In the genomic region with DNA sequence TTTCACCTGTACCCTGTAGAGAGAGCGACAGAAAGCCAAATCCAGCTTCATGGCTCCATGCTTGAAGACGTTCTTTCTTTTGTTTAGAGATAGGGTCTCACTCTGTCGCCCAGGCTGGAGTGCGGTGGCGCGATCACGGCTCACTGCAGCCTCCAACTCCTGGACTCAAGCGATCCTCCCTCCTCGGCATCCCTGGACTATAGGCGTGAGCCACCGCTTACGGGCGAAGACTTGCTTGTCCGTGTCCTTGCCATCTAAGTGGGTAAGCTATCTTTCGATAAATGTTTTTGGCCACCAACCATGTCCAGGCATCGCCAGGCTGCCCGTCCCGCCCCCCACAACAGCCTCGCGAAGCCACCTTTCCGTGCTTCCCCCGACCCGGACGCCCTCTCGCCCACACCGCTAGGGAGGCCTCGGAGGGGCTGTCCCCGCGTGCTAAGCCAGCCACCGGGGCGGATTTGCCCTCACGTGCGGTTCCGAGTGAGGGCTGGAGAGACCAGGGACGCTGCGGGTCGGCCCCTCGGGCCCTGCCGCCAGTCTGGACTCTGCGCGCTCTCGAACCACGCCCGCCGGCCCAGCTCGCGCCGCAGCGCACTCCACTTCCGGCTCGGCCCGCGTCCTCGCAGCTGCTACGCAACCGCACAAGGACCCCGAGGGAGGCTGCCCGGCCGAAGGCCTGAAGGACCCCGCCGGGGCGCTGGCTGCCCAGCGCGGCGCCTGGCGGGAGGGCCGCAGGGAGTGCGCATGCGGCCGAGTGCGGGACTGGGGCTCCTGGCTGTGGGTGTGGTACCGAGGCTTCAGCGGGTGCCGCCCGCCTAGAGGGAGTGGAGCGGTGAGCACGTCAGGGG, we compare ENCODE assay signal across 8 cellular contexts. TPM values are rescaled to one million over a fixed set of nuclear protein-coding genes. Genes with fewer than 3 reads are reported as not detected.
A peak's percentile ranks its signal among the peaks of the same experiment; 100 is the strongest.
DNase-seq lines count a peak whose midpoint lies in the region; ATAC-seq and TF ChIP-seq lines count a peak whose summit lies in the region.
"Not testable (repeated sequence)": the region's sequence is repeated elsewhere in the genome, so short reads cannot be mapped to it uniquely, and the experiment has no call there.

A gene (minus strand): TSS at position 604 of the 848 bp plus-strand sequence. CDS start 1,342 bp downstream, outside the sequence.

- not testable (repeated sequence) for H3K4me1 ChIP-seq in parathyroid adenoma; thymus (ENCODE audit: control insufficient read depth, insufficient read depth, low read length)

- H3K27ac Mint-ChIP-seq in activated naive CD8-positive, alpha-beta T cell treated with anti-CD3 and anti-CD28 coated beads, Interleukin-2, amount 50 U/mL, for 24 hours: peak within 1 kb of the TSS; percentile 46

- peaks cover 20% of the 10 kb centered on the region for H3K4me1 Mint-ChIP-seq in activated naive CD8-positive, alpha-beta T cell treated with anti-CD3 and anti-CD28 coated beads, Interleukin-2, amount 50 U/mL, for 24 hours

- H3K36me3 Mint-ChIP-seq in activated naive CD8-positive, alpha-beta T cell treated with anti-CD3 and anti-CD28 coated beads, Interleukin-2, amount 50 U/mL, for 24 hours (ENCODE audit: low read depth): not testable (repeated sequence)

- H3K36me3 ChIP-seq in parathyroid adenoma (ENCODE audit: control insufficient read depth, insufficient read depth, low read length); thymus (ENCODE audit: control insufficient read depth, insufficient read depth): not testable (repeated sequence)

- intact Hi-C loops in cardiac septum (cut with DNase I): not testable (repeated sequence)

- peak; percentile 72 for DNase-seq in NCI-H1105 treated with DMSO at 0.1 percent for 48 hours (lab: John Stamatoyannopoulos, UW)
- peak; percentile 77 for DNase-seq in T follicular helper cell (ENCODE audit: low read depth)
- DNase-seq in activated naive CD8-positive, alpha-beta T cell treated with anti-CD3 and anti-CD28 coated beads, Interleukin-2, amount 50 U/mL, for 24 hours: peak; percentile 90
- peak; percentile 95 for DNase-seq in cardiac septum (ENCODE audit: low spot score)

- H3K4me3 Mint-ChIP-seq in activated naive CD8-positive, alpha-beta T cell treated with anti-CD3 and anti-CD28 coated beads, Interleukin-2, amount 50 U/mL, for 24 hours: peak within 1 kb of the TSS; percentile 83

- H3K27me3 ChIP-seq in parathyroid adenoma (ENCODE audit: control insufficient read depth, insufficient read depth, low read length); thymus (ENCODE audit: control insufficient read depth, insufficient read depth): not testable (repeated sequence)

- not testable (repeated sequence) for H3K9ac ChIP-seq in parathyroid adenoma

- not testable (repeated sequence) for H3K9me3 Mint-ChIP-seq in activated naive CD8-positive, alpha-beta T cell treated with anti-CD3 and anti-CD28 coated beads, Interleukin-2, amount 50 U/mL, for 24 hours

- H3K4me2 ChIP-seq in parathyroid adenoma (ENCODE audit: low read length): peak within 1 kb of the TSS; percentile 55

- not testable (repeated sequence) for H3K79me2 ChIP-seq in parathyroid adenoma

- H3K27ac ChIP-seq in parathyroid adenoma; thymus (ENCODE audit: low read depth): not testable (repeated sequence)

- H2AFZ ChIP-seq in parathyroid adenoma: peak within 1 kb of the TSS; percentile 56

- TF ChIP-seq CTCF in GM12875 (IDR thresholded peaks at IDR 0.05; ENCODE audit: borderline replicate concordance, insufficient read depth, low read depth, low read length); parathyroid adenoma (IDR thresholded peaks at IDR 0.05): not testable (repeated sequence)

- not testable (repeated sequence) for H3K9me3 ChIP-seq in parathyroid adenoma (ENCODE audit: control insufficient read depth, low read length); thymus (ENCODE audit: control insufficient read depth)

- WGBS in thymus: under 1% methylated on average over 59 of the region's 77 CpGs

- ATAC-seq in HG02678 (IDR thresholded peaks at IDR 0.05; ENCODE audit: unreplicated experiment): peak; percentile 92
- peak; percentile 92 for ATAC-seq in activated naive CD8-positive, alpha-beta T cell treated with anti-CD3 and anti-CD28 coated beads, Interleukin-2, amount 50 U/mL, for 24 hours

- H3K4me3 ChIP-seq in GM12875 (ENCODE audit: low read depth, low read length) (peak within 1 kb of the TSS; percentile 62), parathyroid adenoma (ENCODE audit: low read depth, low read length) (peak within 1 kb of the TSS; percentile 59), thymus (ENCODE audit: low read length) (peak within 1 kb of the TSS; percentile 53)

- H3K27me3 Mint-ChIP-seq in activated naive CD8-positive, alpha-beta T cell treated with anti-CD3 and anti-CD28 coated beads, Interleukin-2, amount 50 U/mL, for 24 hours: not testable (repeated sequence)

RNA-seq across cellular contexts. Expression of the gene that starts here (rescaled TPM):
- total RNA-seq in cardiac septum: 9.2 TPM
- 27.6 TPM for polyA plus RNA-seq in thymus
